In genomic region chr13:111567637-111568036, GRCh38 we compare ENCODE assay signal across 21 cellular contexts.
"Had no signal": no experiment of that assay in that cellular context is flagged by ENCODE, and none has a peak within 500 bp of the region (broad histone marks: within the 10 kb centered on the region; RNA-seq: fewer than 3 reads in every experiment).

No MANE protein-coding gene starts in this region.

- H3K4me1 ChIP-seq: SJSA1 had no signal

- FAIRE-seq: RCC 7860 had no signal

- DNase-seq: KBM-7, MV-4-11, NCI-H1048, NCI-H1105, NCI-H1417, NCI-H1436 treated with DMSO at 0.1 percent for 48 hours, NCI-H1694, NCI-H187 treated with DMSO at 0.1 percent for 48 hours, NCI-H2029 treated with DMSO at 0.1 percent for 48 hours, NCI-H2171 treated with DMSO at 0.1 percent for 48 hours, NCI-H345, NCI-H446 treated with DMSO at 0.1 percent for 48 hours, NCI-H510A treated with DMSO at 0.1 percent for 48 hours, NCI-H69, NCI-H774, Right ventricle myocardium superior, RPMI8226, SIG-M5 had no signal

- H3K4me3 ChIP-seq: SJSA1, SK-N-MC had no signal

- H3K36me3 ChIP-seq: SJSA1 had no signal

- H3K27ac ChIP-seq: SJSA1, SK-N-MC had no signal
